Comparison of ENCODE assay signal across 26 cellular contexts in genomic region chr6:6516643-6517042, GRCh38.
DNase-seq lines count a peak whose midpoint lies in the region; ATAC-seq and TF ChIP-seq lines count a peak whose summit lies in the region.
"Had no signal": no experiment of that assay in that cellular context is flagged by ENCODE, and none has a peak within 500 bp of the region (broad histone marks: within the 10 kb centered on the region; RNA-seq: fewer than 3 reads in every experiment).

No MANE protein-coding gene starts in this region.

- TF ChIP-seq CTCF in left ventricle myocardium inferior (IDR thresholded peaks at IDR 0.05; ENCODE audit: borderline replicate concordance) (no peak), SK-N-SH (IDR thresholded peaks at IDR 0.05) (no peak)

- CTCF ChIA-PET in activated CD4-positive, alpha-beta T cell treated with anti-CD3 and anti-CD28 coated beads, Interleukin-2, amount 10 ng/mL, durations not matched to agents 7 days and 5 days (lab: Charles Lee): interaction anchor here (2.4 kb wide), 1 partner anchor 30 kb away, joined by 10 read pairs; no protein-coding TSS in a partner anchor
- CTCF ChIA-PET in SK-N-SH (lab: Yijun Ruan, JAX): no interaction called here

- H3K4me1 Mint-ChIP-seq in activated naive CD8-positive, alpha-beta T cell (ENCODE audit: low read depth): peaks cover 59% of the 10 kb centered on the region
- H3K4me1 Mint-ChIP-seq in stimulated activated naive CD8-positive, alpha-beta T cell treated with anti-CD3 and anti-CD28 coated beads, Interleukin-15, amount 100 ng/mL, for 72 hours: peaks cover 47% of the 10 kb centered on the region
- peaks cover 14% of the 10 kb centered on the region for H3K4me1 Mint-ChIP-seq in activated CD4-positive, alpha-beta T cell treated with anti-CD3 and anti-CD28 coated beads, Interleukin-2, amount 10 ng/mL, durations not matched to agents 7 days and 5 days
- H3K4me1 Mint-ChIP-seq: mesothelial cell of epicardium had no signal

- peak overlapping the region; percentile 82 for H3K27ac Mint-ChIP-seq in activated naive CD8-positive, alpha-beta T cell
- H3K27ac Mint-ChIP-seq in stimulated activated naive CD8-positive, alpha-beta T cell treated with anti-CD3 and anti-CD28 coated beads, Interleukin-15, amount 100 ng/mL, for 72 hours: peak overlapping the region in 1 of 2 donors; percentile 49
- no peak overlapping the region for H3K27ac Mint-ChIP-seq in activated CD4-positive, alpha-beta T cell treated with anti-CD3 and anti-CD28 coated beads, Interleukin-2, amount 10 ng/mL, durations not matched to agents 7 days and 5 days
- H3K27ac Mint-ChIP-seq: mesothelial cell of epicardium; natural killer cell treated with Interleukin-12 subunit alpha and Interleukin-12 subunit beta and Interleukin-15 and Interleukin-18, amount 100 ng/mL, for 72 hours; T-helper 2 cell treated with Interferon-gamma antibody and Interleukin-4, amounts not matched to agents 5 μg/mL and 100 μg/mL, for 36 hours had no signal

- H3F3A ChIP-seq in SK-N-SH (replicated peaks; ENCODE audit: insufficient read depth): no peaks in the 10 kb centered on the region

- H3K4me1 ChIP-seq in left ventricle myocardium inferior (peaks cover 4% of the 10 kb centered on the region), SK-N-SH (ENCODE audit: control insufficient read depth in 1 of 2, insufficient read depth in 2 of 2, low read depth in 1 of 2, low read length in 1 of 2) (no peaks in the 10 kb centered on the region)
- H3K4me1 ChIP-seq: breast epithelium, colonic mucosa, pancreas, tibial nerve had no signal

- no peaks in the 10 kb centered on the region for H3K9me2 ChIP-seq in SK-N-SH

- DNase-seq in Right ventricle myocardium inferior (ENCODE audit: missing footprints): no peak
- DNase-seq in left ventricle myocardium inferior: no peak
- no peak for DNase-seq in left cardiac atrium
- DNase-seq in stimulated activated naive CD8-positive, alpha-beta T cell treated with anti-CD3 and anti-CD28 coated beads, Interleukin-15, amount 100 ng/mL, for 72 hours: no peak
- DNase-seq in activated CD4-positive, alpha-beta T cell treated with anti-CD3 and anti-CD28 coated beads, Interleukin-2, amount 10 ng/mL, durations not matched to agents 7 days and 5 days: no peak
- DNase-seq in activated effector memory CD4-positive, alpha-beta T cell treated with Interleukin-2 at 50 U/mL for 16 hours: no peak
- DNase-seq in SK-N-SH: no peak
- DNase-seq: activated CD4-positive, alpha-beta T cell treated with anti-CD3 and anti-CD28 coated beads, Interleukin-2, amount 50 U/mL, for 4 hours; CD4-positive, alpha-beta memory T cell; colonic mucosa; glutamatergic neuron; KBM-7; MM.1S; NCI-H1417 treated with DMSO at 0.1 percent for 48 hours; NCI-H526; pancreas; stimulated activated CD4-positive, alpha-beta T cell treated with anti-CD3 and anti-CD28 coated beads, Interleukin-2, amount 100 ng/mL, for 24 hours; stimulated activated naive B cell treated with anti-CD40 and anti-IgM and Interleukin-4, amounts not matched to agents 10 μg/mL and 1 μg/mL and 100 μg/mL, for 72 hours; WERI-Rb-1 had no signal

- peaks cover 53% of the 10 kb centered on the region for H3K27me3 ChIP-seq in left ventricle myocardium inferior (ENCODE audit: low read depth)
- H3K27me3 ChIP-seq in SK-N-SH (ENCODE audit: insufficient read depth): peaks cover 6% of the 10 kb centered on the region; the same call in 1 of the 2 replicates
- H3K27me3 ChIP-seq: breast epithelium, colonic mucosa, pancreas, tibial nerve had no signal

- no peak overlapping the region for H3K27ac ChIP-seq in left ventricle myocardium inferior (replicated peaks)
- no peak overlapping the region for H3K27ac ChIP-seq in SK-N-SH (ENCODE audit: low read depth in 2 of 2, low read length in 1 of 2)
- H3K27ac ChIP-seq: breast epithelium, colonic mucosa, pancreas, WERI-Rb-1 had no signal

- POLR2A ChIA-PET in activated CD4-positive, alpha-beta T cell treated with anti-CD3 and anti-CD28 coated beads, Interleukin-2, amount 10 ng/mL, durations not matched to agents 7 days and 5 days (lab: Charles Lee): no interaction called here
- POLR2A ChIA-PET in SK-N-SH (lab: Yijun Ruan, JAX): no interaction called here

- peak; percentile 65 for ATAC-seq in Right ventricle myocardium inferior
- peak; percentile 63 to 76 for ATAC-seq in left cardiac atrium
- no peak for ATAC-seq in stimulated activated naive CD8-positive, alpha-beta T cell treated with anti-CD3 and anti-CD28 coated beads, Interleukin-15, amount 100 ng/mL, for 72 hours
- ATAC-seq: SK-N-SH treated with all-trans-retinoic acid at 6 μM for 48 hours had no signal

- no peaks in the 10 kb centered on the region for H3K9me3 Mint-ChIP-seq in activated naive CD8-positive, alpha-beta T cell (ENCODE audit: low read depth)
- no peaks in the 10 kb centered on the region for H3K9me3 Mint-ChIP-seq in stimulated activated naive CD8-positive, alpha-beta T cell treated with anti-CD3 and anti-CD28 coated beads, Interleukin-15, amount 100 ng/mL, for 72 hours
- no peaks in the 10 kb centered on the region for H3K9me3 Mint-ChIP-seq in activated CD4-positive, alpha-beta T cell treated with anti-CD3 and anti-CD28 coated beads, Interleukin-2, amount 10 ng/mL, durations not matched to agents 7 days and 5 days
- H3K9me3 Mint-ChIP-seq: CD4-positive, alpha-beta memory T cell; mesothelial cell of epicardium; natural killer cell treated with Interleukin-12 subunit alpha and Interleukin-12 subunit beta and Interleukin-15 and Interleukin-18, amount 100 ng/mL, for 72 hours; stimulated activated naive B cell treated with anti-CD40 and anti-IgM and Interleukin-4, amounts not matched to agents 10 μg/mL and 1 μg/mL and 100 μg/mL, for 72 hours; T-helper 2 cell treated with Interferon-gamma antibody and Interleukin-4, amounts not matched to agents 5 μg/mL and 100 μg/mL, for 36 hours had no signal

- no peaks in the 10 kb centered on the region for H3K36me3 Mint-ChIP-seq in activated naive CD8-positive, alpha-beta T cell
- H3K36me3 Mint-ChIP-seq in activated CD4-positive, alpha-beta T cell treated with anti-CD3 and anti-CD28 coated beads, Interleukin-2, amount 10 ng/mL, durations not matched to agents 7 days and 5 days (ENCODE audit: low read depth): no peaks in the 10 kb centered on the region
- H3K36me3 Mint-ChIP-seq: CD4-positive, alpha-beta memory T cell; mesothelial cell of epicardium; natural killer cell treated with Interleukin-12 subunit alpha and Interleukin-12 subunit beta and Interleukin-15 and Interleukin-18, amount 100 ng/mL, for 72 hours; stimulated activated naive B cell treated with anti-CD40 and anti-IgM and Interleukin-4, amounts not matched to agents 10 μg/mL and 1 μg/mL and 100 μg/mL, for 72 hours had no signal

- H3K36me3 ChIP-seq in left ventricle myocardium inferior (no peaks in the 10 kb centered on the region), SK-N-SH (replicated peaks in 1 of 2; ENCODE audit: control insufficient read depth in 1 of 2, insufficient read depth in 2 of 2, low read length in 1 of 2) (no peaks in the 10 kb centered on the region)
- H3K36me3 ChIP-seq: breast epithelium, colonic mucosa, pancreas, tibial nerve, WERI-Rb-1 had no signal

- H3K27me3 Mint-ChIP-seq in activated naive CD8-positive, alpha-beta T cell: peaks cover 24% of the 10 kb centered on the region
- H3K27me3 Mint-ChIP-seq in stimulated activated naive CD8-positive, alpha-beta T cell treated with anti-CD3 and anti-CD28 coated beads, Interleukin-15, amount 100 ng/mL, for 72 hours: peaks cover 82% of the 10 kb centered on the region
- peaks cover 78% of the 10 kb centered on the region for H3K27me3 Mint-ChIP-seq in activated CD4-positive, alpha-beta T cell treated with anti-CD3 and anti-CD28 coated beads, Interleukin-2, amount 10 ng/mL, durations not matched to agents 7 days and 5 days

- WGBS in SK-N-SH (ENCODE audit: low lambda C conversion rate): 3% methylated on average over 6 of the region's 6 CpGs

- H3K4me3 ChIP-seq in left ventricle myocardium inferior (no peak overlapping the region), SK-N-SH (ENCODE audit: low read depth in 2 of 2, low read length in 1 of 2) (no peak overlapping the region)
- H3K4me3 ChIP-seq: breast epithelium, colonic mucosa, pancreas, tibial nerve had no signal

- H4K20me1 ChIP-seq in SK-N-SH (ENCODE audit: insufficient read depth): no peaks in the 10 kb centered on the region

- TF ChIP-seq EP300 in SK-N-SH (IDR thresholded peaks at IDR 0.05; ENCODE audit: borderline replicate concordance in 1 of 2, low read depth in 1 of 2, low read length in 1 of 2): no peak

- no peak overlapping the region for H2AFZ ChIP-seq in SK-N-SH (ENCODE audit: low read depth)

- intact Hi-C loops in Right ventricle myocardium inferior (cut with DNase I): no loop called here
- intact Hi-C loops in left ventricle myocardium inferior (cut with micrococcal nuclease): no loop called here
- intact Hi-C loops in left cardiac atrium (cut with DNase I): no loop called here

- no peak for TF ChIP-seq RAD21 in SK-N-SH (IDR thresholded peaks at IDR 0.05; ENCODE audit: low read length)

- H3K4me3 Mint-ChIP-seq in activated naive CD8-positive, alpha-beta T cell: peak overlapping the region; percentile 83
- peak overlapping the region; percentile 52 to 68 for H3K4me3 Mint-ChIP-seq in stimulated activated naive CD8-positive, alpha-beta T cell treated with anti-CD3 and anti-CD28 coated beads, Interleukin-15, amount 100 ng/mL, for 72 hours
- H3K4me3 Mint-ChIP-seq in activated CD4-positive, alpha-beta T cell treated with anti-CD3 and anti-CD28 coated beads, Interleukin-2, amount 10 ng/mL, durations not matched to agents 7 days and 5 days: no peak overlapping the region
- H3K4me3 Mint-ChIP-seq: mesothelial cell of epicardium; stimulated activated naive B cell treated with anti-CD40 and anti-IgM and Interleukin-4, amounts not matched to agents 10 μg/mL and 1 μg/mL and 100 μg/mL, for 72 hours; T-helper 2 cell treated with Interferon-gamma antibody and Interleukin-4, amounts not matched to agents 5 μg/mL and 100 μg/mL, for 36 hours had no signal

- no peak overlapping the region for H3K9ac ChIP-seq in SK-N-SH

- H3K79me2 ChIP-seq in SK-N-SH (ENCODE audit: insufficient read depth): no peaks in the 10 kb centered on the region

- H3K4me2 ChIP-seq in SK-N-SH: no peak overlapping the region

- H3K9me3 ChIP-seq in left ventricle myocardium inferior (replicated peaks) (no peaks in the 10 kb centered on the region), SK-N-SH (no peaks in the 10 kb centered on the region)
- H3K9me3 ChIP-seq: breast epithelium, colonic mucosa, pancreas, tibial nerve had no signal

TF ChIP-seq in SK-N-SH, 30 proteins besides CTCF, POLR2A, EP300 and RAD21 (continues in another document):
- no peak for TF ChIP-seq SMC3 (IDR thresholded peaks at IDR 0.05; ENCODE audit: low read depth, low read length)
